In the genomic region with DNA sequence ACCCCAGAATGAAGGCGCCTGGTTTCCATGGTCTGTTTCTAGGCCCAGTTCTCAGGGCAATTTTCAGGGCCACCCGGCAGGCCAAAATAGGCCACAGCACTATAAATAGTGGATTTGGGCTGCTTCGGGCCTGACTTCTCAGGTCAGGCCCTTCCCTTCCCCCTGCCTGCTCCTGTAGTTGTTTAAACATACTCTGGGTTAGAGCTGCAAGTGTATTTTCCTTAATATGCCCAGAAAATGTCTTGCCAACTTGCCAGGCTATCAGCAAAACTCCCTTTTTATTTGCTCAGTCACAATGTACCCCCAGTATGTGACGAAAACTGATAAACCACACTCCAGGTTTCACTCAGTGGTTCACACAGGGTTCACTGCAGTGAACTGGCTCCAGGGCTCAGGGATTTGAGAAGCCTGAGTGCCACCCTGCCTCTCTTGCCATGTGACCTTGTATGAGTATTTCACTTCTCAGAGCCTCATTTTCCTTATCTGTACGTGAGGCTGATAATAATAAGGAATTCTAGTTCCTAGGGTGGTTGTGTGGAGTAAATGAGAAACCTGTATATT, we compare ENCODE assay signal across 11 cellular contexts.
DNase-seq lines count a peak whose midpoint lies in the region; ATAC-seq and TF ChIP-seq lines count a peak whose summit lies in the region.
"Had no signal": no experiment of that assay in that cellular context is flagged by ENCODE, and none has a peak within 500 bp of the region (broad histone marks: within the 10 kb centered on the region; RNA-seq: fewer than 3 reads in every experiment).

No MANE protein-coding gene starts in this region.

- peaks cover 19% of the 10 kb centered on the region for H3K36me3 Mint-ChIP-seq in activated CD8-positive, alpha-beta T cell treated with anti-CD3 and anti-CD28 coated beads, Interleukin-2, amount 10 ng/mL, durations not matched to agents 7 days and 5 days (ENCODE audit: low read depth)

- H3K36me3 ChIP-seq in left lung: no peaks in the 10 kb centered on the region
- no peaks in the 10 kb centered on the region for H3K36me3 ChIP-seq in tibial artery
- H3K36me3 ChIP-seq: Peyer's patch had no signal

- intact Hi-C loops in left lung (cut with DNase I): no loop called here
- intact Hi-C loops in tibial artery (cut with DNase I; ENCODE audit: low total_unique reads): no loop called here

- no peak overlapping the region for H3K4me3 Mint-ChIP-seq in activated CD8-positive, alpha-beta T cell treated with anti-CD3 and anti-CD28 coated beads, Interleukin-2, amount 10 ng/mL, durations not matched to agents 7 days and 5 days
- H3K4me3 Mint-ChIP-seq: B cell; natural killer cell treated with Interleukin-12 subunit alpha and Interleukin-12 subunit beta and Interleukin-15 and Interleukin-18, amount 100 ng/mL, for 72 hours had no signal

- peaks cover 17% of the 10 kb centered on the region for H3K9me3 Mint-ChIP-seq in activated CD8-positive, alpha-beta T cell treated with anti-CD3 and anti-CD28 coated beads, Interleukin-2, amount 10 ng/mL, durations not matched to agents 7 days and 5 days (ENCODE audit: insufficient read depth)

- H3K27me3 Mint-ChIP-seq in activated CD8-positive, alpha-beta T cell treated with anti-CD3 and anti-CD28 coated beads, Interleukin-2, amount 10 ng/mL, durations not matched to agents 7 days and 5 days (ENCODE audit: low read depth): peaks cover 3% of the 10 kb centered on the region
- H3K27me3 Mint-ChIP-seq: B cell had no signal

- H3K4me1 Mint-ChIP-seq in activated CD8-positive, alpha-beta T cell treated with anti-CD3 and anti-CD28 coated beads, Interleukin-2, amount 10 ng/mL, durations not matched to agents 7 days and 5 days (ENCODE audit: low read depth): peaks cover 44% of the 10 kb centered on the region

- ATAC-seq in GM19467 (IDR thresholded peaks at IDR 0.05; ENCODE audit: unreplicated experiment): peak; percentile 62
- no peak for ATAC-seq in activated CD8-positive, alpha-beta T cell treated with anti-CD3 and anti-CD28 coated beads, Interleukin-2, amount 10 ng/mL, durations not matched to agents 7 days and 5 days
- ATAC-seq in left lung: peak; percentile 74
- no peak for ATAC-seq in HG02610 (IDR thresholded peaks at IDR 0.05; ENCODE audit: unreplicated experiment)

- CTCF ChIA-PET in activated CD8-positive, alpha-beta T cell treated with anti-CD3 and anti-CD28 coated beads, Interleukin-2, amount 10 ng/mL, durations not matched to agents 7 days and 5 days (lab: Charles Lee): no interaction called here

- no peaks in the 10 kb centered on the region for H3K27me3 ChIP-seq in left lung
- no peaks in the 10 kb centered on the region for H3K27me3 ChIP-seq in tibial artery
- H3K27me3 ChIP-seq: Peyer's patch had no signal

- POLR2A ChIA-PET in activated CD8-positive, alpha-beta T cell treated with anti-CD3 and anti-CD28 coated beads, Interleukin-2, amount 10 ng/mL, durations not matched to agents 7 days and 5 days (lab: Charles Lee): no interaction called here

- H3K27ac ChIP-seq in left lung (no peak overlapping the region), tibial artery (peak overlapping the region in 1 of 2 donors; percentile 36)

- no peak overlapping the region for H3K4me3 ChIP-seq in left lung
- no peak overlapping the region for H3K4me3 ChIP-seq in tibial artery
- H3K4me3 ChIP-seq: Peyer's patch had no signal

- TF ChIP-seq CTCF in left lung (IDR thresholded peaks at IDR 0.05): no peak
- no peak for TF ChIP-seq CTCF in tibial artery (IDR thresholded peaks at IDR 0.05)

- H3K27ac Mint-ChIP-seq in activated CD8-positive, alpha-beta T cell treated with anti-CD3 and anti-CD28 coated beads, Interleukin-2, amount 10 ng/mL, durations not matched to agents 7 days and 5 days: peak overlapping the region; percentile 20
- H3K27ac Mint-ChIP-seq: B cell had no signal

- in situ Hi-C loops in ACHN (cut with HindIII; ENCODE audit: low pct_ligation_motif_present, low pct_unique_long_range_greater_than_20kb, low sequenced_read_pairs): no loop called here

- H3K4me1 ChIP-seq in left lung (peaks cover 0 to 9% of the 10 kb centered on the region in 2 donors), tibial artery (peaks cover 0 to 10% (median 4%) of the 10 kb centered on the region in 4 donors)

- peaks cover 0 to 10% of the 10 kb centered on the region in 2 donors for H3K9me3 ChIP-seq in left lung
- H3K9me3 ChIP-seq in tibial artery: no peaks in the 10 kb centered on the region

- DNase-seq in ACHN: peak; percentile 67
- no peak for DNase-seq in activated CD8-positive, alpha-beta T cell treated with anti-CD3 and anti-CD28 coated beads, Interleukin-2, amount 10 ng/mL, durations not matched to agents 7 days and 5 days
- no peak for DNase-seq in left lung
- DNase-seq in T1000 (lab: John Stamatoyannopoulos, UW): no peak
- DNase-seq in AG08396 (ENCODE audit: low spot score): no peak
- no peak for DNase-seq in tibial artery
- DNase-seq: Peyer's patch had no signal

Comparison
In these comparisons a context has a peak if more than half of its experiments do, and no peak if none do; other contexts are left out.
1. ATAC-seq: peak in GM19467 (single experiment) and left lung (single experiment); none in activated CD8-positive, alpha-beta T cell treated with anti-CD3 and anti-CD28 coated beads, Interleukin-2, amount 10 ng/mL, durations not matched to agents 7 days and 5 days (single experiment) and HG02610 (single experiment).